In the genomic region with DNA sequence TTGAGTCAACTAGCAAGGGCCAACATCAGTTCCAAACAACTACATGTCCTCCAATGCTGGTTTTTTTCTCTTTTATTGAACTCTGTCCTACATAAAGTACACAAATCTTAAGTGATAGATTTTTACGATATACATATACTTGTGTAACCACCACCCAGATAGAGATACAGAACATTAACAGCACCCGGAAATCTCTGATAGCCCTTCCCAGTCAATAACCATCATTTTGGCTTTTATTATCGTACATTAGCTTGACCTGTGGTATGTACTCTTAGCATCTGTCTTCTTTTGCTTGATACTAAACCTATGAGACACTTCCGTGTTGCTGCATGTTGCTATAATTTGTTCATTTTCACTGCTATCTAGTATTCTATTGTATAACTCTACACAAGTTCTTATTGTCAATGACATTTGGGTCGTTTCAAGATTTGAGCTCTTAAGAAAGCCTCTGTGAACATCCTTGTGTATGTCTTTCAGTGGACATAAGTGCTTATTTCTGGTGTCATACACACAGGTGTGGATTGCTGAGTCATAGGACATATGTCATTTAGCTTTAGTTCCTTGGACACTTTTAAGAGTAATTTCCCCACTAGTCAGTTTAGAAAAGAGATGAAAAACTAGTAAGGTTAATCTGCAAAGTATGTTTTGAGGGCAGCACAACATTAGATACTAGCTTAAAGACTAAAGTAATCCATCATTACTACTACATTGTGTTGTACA, we compare ENCODE assay signal across 33 cellular contexts.
"Had no signal": no experiment of that assay in that cellular context is flagged by ENCODE, and none has a peak within 500 bp of the region (broad histone marks: within the 10 kb centered on the region; RNA-seq: fewer than 3 reads in every experiment).

No MANE protein-coding gene starts in this region.

- H3K4me1 ChIP-seq: adrenal gland, ascending aorta had no signal

- H3K4me3 ChIP-seq: adrenal gland, ascending aorta, cardiac muscle cell had no signal

- H3K27ac ChIP-seq: adrenal gland, ascending aorta, cardiac muscle cell, VCaP had no signal

- ATAC-seq: activated CD8-positive, alpha-beta T cell treated with anti-CD3 and anti-CD28 coated beads for 36 hours; activated naive CD4-positive, alpha-beta T cell treated with anti-CD3 and anti-CD28 coated beads, Interleukin-2, amount 50 U/mL, for 72 hours; activated T-cell treated with anti-CD3 and anti-CD28 coated beads, Interleukin-2, amount 50 U/mL, for 4 hours; activated T-cell treated with anti-CD3 and anti-CD28 coated beads, Interleukin-2, amount 50 U/mL, for 72 hours; activated T-helper 17 cell treated with anti-CD3 and anti-CD28 coated beads, Interleukin-2, amount 50 U/mL, for 72 hours had no signal

- DNase-seq: activated B cell treated with CpG ODN at 0.5 μM for 24 hours; activated CD4-positive, alpha-beta memory T cell treated with anti-CD3 and anti-CD28 coated beads for 36 hours; activated CD4-positive, alpha-beta T cell treated with anti-CD3 and anti-CD28 coated beads for 4 hours; activated CD4-positive, alpha-beta T cell treated with anti-CD3 and anti-CD28 coated beads, Interleukin-2, amount 10 ng/mL, durations not matched to agents 24 days and 14 days; activated CD4-positive, alpha-beta T cell treated with anti-CD3 and anti-CD28 coated beads, Interleukin-2, amount 50 U/mL, for 1 hour; activated CD4-positive, alpha-beta T cell treated with anti-CD3 and anti-CD28 coated beads, Interleukin-2, amount 50 U/mL, for 4 hours; activated CD4-positive, CD25-positive, alpha-beta regulatory T cell treated with anti-CD3 and anti-CD28 coated beads, Interleukin-2, amount 50 U/mL, for 72 hours; activated CD8-positive, alpha-beta memory T cell treated with anti-CD3 and anti-CD28 coated beads, Interleukin-2, amount 50 U/mL, for 4 hours; activated CD8-positive, alpha-beta T cell treated with anti-CD3 and anti-CD28 coated beads for 36 hours; activated effector memory CD4-positive, alpha-beta T cell treated with anti-CD3 and anti-CD28 coated beads, Interleukin-2, amount 50 U/mL, for 16 hours; activated gamma-delta T cell treated with Interleukin-2 at 50 U/mL for 16 hours; activated naive CD4-positive, alpha-beta T cell; activated naive CD4-positive, alpha-beta T cell treated with anti-CD3 and anti-CD28 coated beads for 36 hours; activated naive CD4-positive, alpha-beta T cell treated with anti-CD3 and anti-CD28 coated beads, Interleukin-2, amount 50 U/mL, for 16 hours; activated naive CD8-positive, alpha-beta T cell treated with anti-CD3 and anti-CD28 coated beads for 36 hours; activated T-cell treated with anti-CD3 and anti-CD28 coated beads for 4 hours; activated T-cell treated with anti-CD3 and anti-CD28 coated beads, Interleukin-2, amount 50 U/mL, for 1 hour; activated T-cell treated with anti-CD3 and anti-CD28 coated beads, Interleukin-2, amount 50 U/mL, for 4 hours; activated T-cell treated with anti-CD3 and anti-CD28 coated beads, Interleukin-2, amount 50 U/mL, for 72 hours; adrenal gland; amygdala; anterior cingulate cortex; caudate nucleus; cerebellar nuclear complex; T-helper 2 cell; T-helper 9 cell had no signal

- H3K27me3 ChIP-seq: adrenal gland, ascending aorta, cardiac muscle cell had no signal

- H3K9me3 ChIP-seq: adrenal gland, ascending aorta had no signal

- H3K36me3 ChIP-seq: adrenal gland, ascending aorta, cardiac muscle cell had no signal

- FAIRE-seq: bronchial epithelial cell, TTC549 had no signal
